1 cellular context compared by ENCODE assay signal in the genomic region with DNA sequence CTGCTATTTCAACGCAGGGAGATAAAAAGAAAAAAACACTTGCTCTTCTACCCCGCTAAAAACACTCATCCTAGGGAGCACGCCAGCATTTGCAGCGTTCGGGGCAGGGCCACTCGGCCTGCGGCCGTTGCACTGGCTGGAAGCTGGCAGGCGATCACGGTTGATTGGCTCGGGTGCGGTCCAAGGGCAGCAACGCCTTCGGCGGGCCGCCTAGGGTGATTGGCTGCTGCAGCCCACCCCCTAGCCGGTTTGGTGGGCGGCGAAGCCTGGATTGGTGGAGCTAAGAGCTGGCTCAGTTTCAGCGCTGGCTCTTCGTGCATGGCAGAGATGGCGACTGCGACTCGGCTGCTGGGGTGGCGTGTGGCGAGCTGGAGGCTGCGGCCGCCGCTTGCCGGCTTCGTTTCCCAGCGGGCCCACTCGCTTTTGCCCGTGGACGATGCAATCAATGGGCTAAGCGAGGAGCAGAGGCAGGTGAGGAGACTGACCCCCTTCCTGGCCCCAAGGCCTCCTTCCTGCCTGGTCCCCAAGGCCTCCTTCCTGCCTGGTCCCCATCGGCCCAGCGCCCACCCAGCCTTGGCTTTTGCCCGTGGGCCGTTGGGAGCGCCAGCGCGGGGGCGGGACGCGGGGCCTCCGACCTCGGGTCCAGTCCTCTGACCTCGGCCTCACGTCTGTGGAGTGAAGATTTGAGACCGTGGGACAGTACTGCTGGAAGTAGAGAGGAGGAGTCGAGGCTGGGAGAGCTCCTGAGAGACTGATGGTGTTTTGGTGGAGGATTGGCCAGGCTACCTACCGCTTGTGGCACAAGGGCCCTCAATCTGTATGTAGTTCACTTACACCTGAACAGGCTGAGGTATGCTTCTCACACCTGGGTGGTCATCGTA.
TF ChIP-seq lines count a peak whose summit lies in the region.

A gene (plus strand): TSS at position 295 of the 881 bp plus-strand sequence. CDS start 33 bp downstream, at position 328.

TF ChIP-seq in HCT116, 20 proteins besides CTCF, POLR2A, EP300 and RAD21 (continued from another document):
- TF ChIP-seq, protein P1, sequence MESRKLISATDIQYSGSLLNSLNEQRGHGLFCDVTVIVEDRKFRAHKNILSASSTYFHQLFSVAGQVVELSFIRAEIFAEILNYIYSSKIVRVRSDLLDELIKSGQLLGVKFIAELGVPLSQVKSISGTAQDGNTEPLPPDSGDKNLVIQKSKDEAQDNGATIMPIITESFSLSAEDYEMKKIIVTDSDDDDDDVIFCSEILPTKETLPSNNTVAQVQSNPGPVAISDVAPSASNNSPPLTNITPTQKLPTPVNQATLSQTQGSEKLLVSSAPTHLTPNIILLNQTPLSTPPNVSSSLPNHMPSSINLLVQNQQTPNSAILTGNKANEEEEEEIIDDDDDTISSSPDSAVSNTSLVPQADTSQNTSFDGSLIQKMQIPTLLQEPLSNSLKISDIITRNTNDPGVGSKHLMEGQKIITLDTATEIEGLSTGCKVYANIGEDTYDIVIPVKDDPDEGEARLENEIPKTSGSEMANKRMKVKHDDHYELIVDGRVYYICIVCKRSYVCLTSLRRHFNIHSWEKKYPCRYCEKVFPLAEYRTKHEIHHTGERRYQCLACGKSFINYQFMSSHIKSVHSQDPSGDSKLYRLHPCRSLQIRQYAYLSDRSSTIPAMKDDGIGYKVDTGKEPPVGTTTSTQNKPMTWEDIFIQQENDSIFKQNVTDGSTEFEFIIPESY (IDR thresholded peaks at IDR 0.05; ENCODE audit: extremely low read depth, insufficient replicate concordance, low read length): no peak
- TF ChIP-seq, protein P2, sequence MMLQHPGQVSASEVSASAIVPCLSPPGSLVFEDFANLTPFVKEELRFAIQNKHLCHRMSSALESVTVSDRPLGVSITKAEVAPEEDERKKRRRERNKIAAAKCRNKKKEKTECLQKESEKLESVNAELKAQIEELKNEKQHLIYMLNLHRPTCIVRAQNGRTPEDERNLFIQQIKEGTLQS (IDR thresholded peaks at IDR 0.05): no peak
- TF ChIP-seq EZH2phosphoT487 (IDR thresholded peaks at IDR 0.05; ENCODE audit: borderline replicate concordance): no peak
- TF ChIP-seq EZH2 (IDR thresholded peaks at IDR 0.05): no peak
- no peak for TF ChIP-seq SRF (IDR thresholded peaks at IDR 0.05; ENCODE audit: low read depth)
- no peak for TF ChIP-seq CBX3 (IDR thresholded peaks at IDR 0.05; ENCODE audit: low read depth)
- no peak for TF ChIP-seq JUND (IDR thresholded peaks at IDR 0.05)
- TF ChIP-seq, protein P3, sequence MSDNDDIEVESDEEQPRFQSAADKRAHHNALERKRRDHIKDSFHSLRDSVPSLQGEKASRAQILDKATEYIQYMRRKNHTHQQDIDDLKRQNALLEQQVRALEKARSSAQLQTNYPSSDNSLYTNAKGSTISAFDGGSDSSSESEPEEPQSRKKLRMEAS (IDR thresholded peaks at IDR 0.05): peak; percentile 70
- no peak for TF ChIP-seq CEBPB (IDR thresholded peaks at IDR 0.05; ENCODE audit: low read depth)
- peak; percentile 90 for TF ChIP-seq SP1 (IDR thresholded peaks at IDR 0.05; ENCODE audit: low read depth)
- no peak for TF ChIP-seq TCF7L2 (IDR thresholded peaks at IDR 0.05; ENCODE audit: borderline replicate concordance, extremely low read depth, insufficient read depth, insufficient read length)
